18 cellular contexts compared by ENCODE assay signal in genomic region chr4:14800977-14801376, GRCh38.
"Had no signal": no experiment of that assay in that cellular context is flagged by ENCODE, and none has a peak within 500 bp of the region (broad histone marks: within the 10 kb centered on the region; RNA-seq: fewer than 3 reads in every experiment).

No MANE protein-coding gene starts in this region.

- H3K4me3 Mint-ChIP-seq: activated naive CD4-positive, alpha-beta T cell treated with anti-CD3 and anti-CD28 coated beads, Interleukin-2, amount 50 U/mL, for 24 hours; activated T-cell treated with anti-CD3 and anti-CD28 coated beads, Interleukin-2, amount 50 U/mL, for 72 hours; naive thymus-derived CD4-positive, alpha-beta T cell; stimulated activated effector memory CD8-positive, alpha-beta T cell treated with anti-CD3 and anti-CD28 coated beads, Interleukin-12 subunit alpha, Interleukin-12 subunit beta, amount 100 ng/mL, for 72 hours; T-helper 2 cell treated with Interferon-gamma antibody and Interleukin-4, amounts not matched to agents 5 μg/mL and 100 μg/mL, for 36 hours; type B pancreatic cell had no signal

- ATAC-seq: esophagus mucosa; gastrocnemius medialis; heart left ventricle; naive thymus-derived CD4-positive, alpha-beta T cell; right lobe of liver; stimulated activated effector memory CD8-positive, alpha-beta T cell treated with anti-CD3 and anti-CD28 coated beads, Interleukin-12 subunit alpha, Interleukin-12 subunit beta, amount 100 ng/mL, for 72 hours had no signal

- H3K4me3 ChIP-seq: gastrocnemius medialis, heart left ventricle, ovary, right lobe of liver, testis had no signal

- H3K4me1 Mint-ChIP-seq: activated naive CD4-positive, alpha-beta T cell treated with anti-CD3 and anti-CD28 coated beads, Interleukin-2, amount 50 U/mL, for 24 hours; naive thymus-derived CD4-positive, alpha-beta T cell; stimulated activated effector memory CD8-positive, alpha-beta T cell treated with anti-CD3 and anti-CD28 coated beads, Interleukin-12 subunit alpha, Interleukin-12 subunit beta, amount 100 ng/mL, for 72 hours had no signal

- H3K9me3 Mint-ChIP-seq: activated naive CD4-positive, alpha-beta T cell treated with anti-CD3 and anti-CD28 coated beads, Interleukin-2, amount 50 U/mL, for 24 hours; stimulated activated effector memory CD8-positive, alpha-beta T cell treated with anti-CD3 and anti-CD28 coated beads, Interleukin-12 subunit alpha, Interleukin-12 subunit beta, amount 100 ng/mL, for 72 hours had no signal

- H3K27me3 Mint-ChIP-seq: type B pancreatic cell had no signal

- H3K36me3 ChIP-seq: gastrocnemius medialis, heart left ventricle, ovary, right lobe of liver had no signal

- H3K27ac ChIP-seq: gastrocnemius medialis, heart left ventricle, ovary, right lobe of liver, testis had no signal

- H3K27ac Mint-ChIP-seq: activated naive CD4-positive, alpha-beta T cell treated with anti-CD3 and anti-CD28 coated beads, Interleukin-2, amount 50 U/mL, for 24 hours; activated T-cell treated with anti-CD3 and anti-CD28 coated beads, Interleukin-2, amount 50 U/mL, for 72 hours; naive thymus-derived CD4-positive, alpha-beta T cell; stimulated activated effector memory CD8-positive, alpha-beta T cell treated with anti-CD3 and anti-CD28 coated beads, Interleukin-12 subunit alpha, Interleukin-12 subunit beta, amount 100 ng/mL, for 72 hours; T-helper 2 cell treated with Interferon-gamma antibody and Interleukin-4, amounts not matched to agents 5 μg/mL and 100 μg/mL, for 36 hours; type B pancreatic cell had no signal

- H3K4me1 ChIP-seq: gastrocnemius medialis, heart left ventricle, right lobe of liver, testis had no signal

- H3K9me3 ChIP-seq: gastrocnemius medialis, right lobe of liver, testis had no signal

- DNase-seq: activated CD4-positive, alpha-beta T cell treated with anti-CD3 and anti-CD28 coated beads, Interleukin-2, amount 50 U/mL, for 4 hours; activated gamma-delta T cell; activated T-cell treated with anti-CD3 and anti-CD28 coated beads, Interleukin-2, amount 50 U/mL, for 72 hours; effector CD8-positive, alpha-beta T cell; gastrocnemius medialis; heart left ventricle; mesenchymal stem cell; naive thymus-derived CD4-positive, alpha-beta T cell; ovary; right lobe of liver; small intestine; stimulated activated CD4-positive, alpha-beta T cell treated with anti-CD3 and anti-CD28 coated beads, Interleukin-4, amount 100 ng/mL, for 1 hour; testis had no signal

- H3K36me3 Mint-ChIP-seq: stimulated activated effector memory CD8-positive, alpha-beta T cell treated with anti-CD3 and anti-CD28 coated beads, Interleukin-12 subunit alpha, Interleukin-12 subunit beta, amount 100 ng/mL, for 72 hours; type B pancreatic cell had no signal

- H3K27me3 ChIP-seq: gastrocnemius medialis, heart left ventricle, ovary, right lobe of liver, testis had no signal
